In the genomic region with DNA sequence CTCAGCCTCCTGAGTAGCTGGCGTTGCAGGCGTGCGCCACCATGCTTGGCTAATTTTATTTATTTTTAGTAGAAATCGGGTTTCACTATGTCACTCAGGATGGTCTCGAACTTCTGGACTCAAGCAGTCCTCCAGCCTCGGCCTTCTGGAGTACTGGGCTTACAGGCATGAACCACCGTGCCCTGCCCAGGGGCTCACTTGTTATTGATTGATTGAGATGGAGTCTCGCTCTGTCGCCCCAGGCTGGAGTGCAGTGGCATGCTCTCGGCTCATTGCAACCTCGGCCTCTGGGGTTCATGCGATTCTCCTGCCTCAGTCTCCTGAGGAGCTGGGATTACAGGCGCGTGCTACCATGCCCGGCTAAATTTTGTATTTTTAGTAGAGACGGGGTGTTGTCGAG, we compare ENCODE assay signal across 2 cellular contexts.
TF ChIP-seq lines count a peak whose summit lies in the region.

No MANE protein-coding gene starts in this region.

TF ChIP-seq in HCT116, 20 proteins besides CTCF, POLR2A, EP300 and RAD21 (continued from another document):
- TF ChIP-seq, protein P1, sequence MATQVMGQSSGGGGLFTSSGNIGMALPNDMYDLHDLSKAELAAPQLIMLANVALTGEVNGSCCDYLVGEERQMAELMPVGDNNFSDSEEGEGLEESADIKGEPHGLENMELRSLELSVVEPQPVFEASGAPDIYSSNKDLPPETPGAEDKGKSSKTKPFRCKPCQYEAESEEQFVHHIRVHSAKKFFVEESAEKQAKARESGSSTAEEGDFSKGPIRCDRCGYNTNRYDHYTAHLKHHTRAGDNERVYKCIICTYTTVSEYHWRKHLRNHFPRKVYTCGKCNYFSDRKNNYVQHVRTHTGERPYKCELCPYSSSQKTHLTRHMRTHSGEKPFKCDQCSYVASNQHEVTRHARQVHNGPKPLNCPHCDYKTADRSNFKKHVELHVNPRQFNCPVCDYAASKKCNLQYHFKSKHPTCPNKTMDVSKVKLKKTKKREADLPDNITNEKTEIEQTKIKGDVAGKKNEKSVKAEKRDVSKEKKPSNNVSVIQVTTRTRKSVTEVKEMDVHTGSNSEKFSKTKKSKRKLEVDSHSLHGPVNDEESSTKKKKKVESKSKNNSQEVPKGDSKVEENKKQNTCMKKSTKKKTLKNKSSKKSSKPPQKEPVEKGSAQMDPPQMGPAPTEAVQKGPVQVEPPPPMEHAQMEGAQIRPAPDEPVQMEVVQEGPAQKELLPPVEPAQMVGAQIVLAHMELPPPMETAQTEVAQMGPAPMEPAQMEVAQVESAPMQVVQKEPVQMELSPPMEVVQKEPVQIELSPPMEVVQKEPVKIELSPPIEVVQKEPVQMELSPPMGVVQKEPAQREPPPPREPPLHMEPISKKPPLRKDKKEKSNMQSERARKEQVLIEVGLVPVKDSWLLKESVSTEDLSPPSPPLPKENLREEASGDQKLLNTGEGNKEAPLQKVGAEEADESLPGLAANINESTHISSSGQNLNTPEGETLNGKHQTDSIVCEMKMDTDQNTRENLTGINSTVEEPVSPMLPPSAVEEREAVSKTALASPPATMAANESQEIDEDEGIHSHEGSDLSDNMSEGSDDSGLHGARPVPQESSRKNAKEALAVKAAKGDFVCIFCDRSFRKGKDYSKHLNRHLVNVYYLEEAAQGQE (IDR thresholded peaks at IDR 0.05; ENCODE audit: low read depth), result no peak

TF ChIP-seq in WTC11, 78 proteins besides CTCF, POLR2A, EP300 and RAD21 (continued from another document):
- TF ChIP-seq, protein P2, sequence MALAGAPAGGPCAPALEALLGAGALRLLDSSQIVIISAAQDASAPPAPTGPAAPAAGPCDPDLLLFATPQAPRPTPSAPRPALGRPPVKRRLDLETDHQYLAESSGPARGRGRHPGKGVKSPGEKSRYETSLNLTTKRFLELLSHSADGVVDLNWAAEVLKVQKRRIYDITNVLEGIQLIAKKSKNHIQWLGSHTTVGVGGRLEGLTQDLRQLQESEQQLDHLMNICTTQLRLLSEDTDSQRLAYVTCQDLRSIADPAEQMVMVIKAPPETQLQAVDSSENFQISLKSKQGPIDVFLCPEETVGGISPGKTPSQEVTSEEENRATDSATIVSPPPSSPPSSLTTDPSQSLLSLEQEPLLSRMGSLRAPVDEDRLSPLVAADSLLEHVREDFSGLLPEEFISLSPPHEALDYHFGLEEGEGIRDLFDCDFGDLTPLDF (CRISPR knock-in tag; IDR thresholded peaks at IDR 0.05), result no peak
